15 cellular contexts compared by ENCODE assay signal in genomic region chr15:95868450-95868849, GRCh38.
A peak's percentile ranks its signal among the peaks of the same experiment; 100 is the strongest.
DNase-seq lines count a peak whose midpoint lies in the region; ATAC-seq and TF ChIP-seq lines count a peak whose summit lies in the region.
"Had no signal": no experiment of that assay in that cellular context is flagged by ENCODE, and none has a peak within 500 bp of the region (broad histone marks: within the 10 kb centered on the region; RNA-seq: fewer than 3 reads in every experiment).

No MANE protein-coding gene starts in this region.

- H3K36me3 ChIP-seq in MG63: no peaks in the 10 kb centered on the region
- H3K36me3 ChIP-seq: SJCRH30 had no signal

- peaks cover 31% of the 10 kb centered on the region for H3K27me3 Mint-ChIP-seq in activated naive CD8-positive, alpha-beta T cell treated with anti-CD3 and anti-CD28 coated beads, Interleukin-2, amount 10 ng/mL, durations not matched to agents 7 days and 5 days
- H3K27me3 Mint-ChIP-seq in activated naive CD8-positive, alpha-beta T cell treated with anti-CD3 and anti-CD28 coated beads, Interleukin-2, amount 50 U/mL, for 24 hours: peaks cover 3% of the 10 kb centered on the region
- H3K27me3 Mint-ChIP-seq in type B pancreatic cell: no peaks in the 10 kb centered on the region
- peaks cover 0 to 25% (median 1%) of the 10 kb centered on the region in 5 donors for H3K27me3 Mint-ChIP-seq in naive thymus-derived CD8-positive, alpha-beta T cell

- no peaks in the 10 kb centered on the region for H3K9me3 ChIP-seq in MG63
- H3K9me3 ChIP-seq: SJCRH30 had no signal

- peak overlapping the region; percentile 68 for H3K27ac Mint-ChIP-seq in activated naive CD8-positive, alpha-beta T cell treated with anti-CD3 and anti-CD28 coated beads, Interleukin-2, amount 10 ng/mL, durations not matched to agents 7 days and 5 days
- no peak overlapping the region for H3K27ac Mint-ChIP-seq in activated naive CD8-positive, alpha-beta T cell treated with anti-CD3 and anti-CD28 coated beads, Interleukin-2, amount 50 U/mL, for 24 hours
- peak overlapping the region; percentile 42 for H3K27ac Mint-ChIP-seq in type B pancreatic cell
- H3K27ac Mint-ChIP-seq in naive thymus-derived CD8-positive, alpha-beta T cell: peak overlapping the region in 1 of 10 donors; percentile 78
- H3K27ac Mint-ChIP-seq: H9 had no signal

- CTCF ChIA-PET in HEK293T (lab: Yijun Ruan, JAX): no interaction called here

- H3K27me3 ChIP-seq in MG63: no peaks in the 10 kb centered on the region
- H3K27me3 ChIP-seq: SJCRH30 had no signal

- peaks cover 11% of the 10 kb centered on the region for H3K36me3 Mint-ChIP-seq in activated naive CD8-positive, alpha-beta T cell treated with anti-CD3 and anti-CD28 coated beads, Interleukin-2, amount 10 ng/mL, durations not matched to agents 7 days and 5 days
- no peaks in the 10 kb centered on the region for H3K36me3 Mint-ChIP-seq in activated naive CD8-positive, alpha-beta T cell treated with anti-CD3 and anti-CD28 coated beads, Interleukin-2, amount 50 U/mL, for 24 hours (ENCODE audit: low read depth)
- peaks cover 5% of the 10 kb centered on the region for H3K36me3 Mint-ChIP-seq in type B pancreatic cell
- no peaks in the 10 kb centered on the region for H3K36me3 Mint-ChIP-seq in naive thymus-derived CD8-positive, alpha-beta T cell

- H3K4me3 Mint-ChIP-seq in activated naive CD8-positive, alpha-beta T cell treated with anti-CD3 and anti-CD28 coated beads, Interleukin-2, amount 10 ng/mL, durations not matched to agents 7 days and 5 days: peak overlapping the region; percentile 45
- no peak overlapping the region for H3K4me3 Mint-ChIP-seq in activated naive CD8-positive, alpha-beta T cell treated with anti-CD3 and anti-CD28 coated beads, Interleukin-2, amount 50 U/mL, for 24 hours
- H3K4me3 Mint-ChIP-seq in type B pancreatic cell: peak overlapping the region; percentile 59
- peak overlapping the region in 3 of 10 donors; percentile 0 to 66 (median 37) for H3K4me3 Mint-ChIP-seq in naive thymus-derived CD8-positive, alpha-beta T cell
- H3K4me3 Mint-ChIP-seq: H9 had no signal

- DNase-seq in activated naive CD8-positive, alpha-beta T cell treated with anti-CD3 and anti-CD28 coated beads, Interleukin-2, amount 10 ng/mL, durations not matched to agents 7 days and 5 days: no peak
- no peak for DNase-seq in activated naive CD8-positive, alpha-beta T cell treated with anti-CD3 and anti-CD28 coated beads, Interleukin-2, amount 50 U/mL, for 24 hours
- peak; percentile 20 for DNase-seq in HEK293T (ENCODE audit: extremely low spot score)
- peak; percentile 90 for DNase-seq in left kidney (ENCODE audit: low read depth, low spot score)
- no peak for DNase-seq in type B pancreatic cell (ENCODE audit: extremely low spot score, unreplicated experiment)
- no peak for DNase-seq in NCI-H2107 (lab: John Stamatoyannopoulos, UW)
- DNase-seq in MG63: no peak
- no peak for DNase-seq in naive thymus-derived CD8-positive, alpha-beta T cell
- DNase-seq: Calu3, H9, NCI-H1436 treated with DMSO at 0.1 percent for 48 hours, NCI-H2029 treated with DMSO at 0.1 percent for 48 hours, NCI-H774, PC-3, SJCRH30 had no signal

- H3K9me3 Mint-ChIP-seq in activated naive CD8-positive, alpha-beta T cell treated with anti-CD3 and anti-CD28 coated beads, Interleukin-2, amount 10 ng/mL, durations not matched to agents 7 days and 5 days: peaks cover 2% of the 10 kb centered on the region
- no peaks in the 10 kb centered on the region for H3K9me3 Mint-ChIP-seq in activated naive CD8-positive, alpha-beta T cell treated with anti-CD3 and anti-CD28 coated beads, Interleukin-2, amount 50 U/mL, for 24 hours
- peaks cover 4% of the 10 kb centered on the region for H3K9me3 Mint-ChIP-seq in type B pancreatic cell
- H3K9me3 Mint-ChIP-seq in naive thymus-derived CD8-positive, alpha-beta T cell: no peaks in the 10 kb centered on the region
- H3K9me3 Mint-ChIP-seq: H9 had no signal

- peaks cover 51% of the 10 kb centered on the region for H3K4me1 Mint-ChIP-seq in activated naive CD8-positive, alpha-beta T cell treated with anti-CD3 and anti-CD28 coated beads, Interleukin-2, amount 10 ng/mL, durations not matched to agents 7 days and 5 days
- H3K4me1 Mint-ChIP-seq in activated naive CD8-positive, alpha-beta T cell treated with anti-CD3 and anti-CD28 coated beads, Interleukin-2, amount 50 U/mL, for 24 hours: peaks cover 13% of the 10 kb centered on the region
- H3K4me1 Mint-ChIP-seq in type B pancreatic cell (ENCODE audit: unreplicated experiment): peaks cover 27% of the 10 kb centered on the region
- H3K4me1 Mint-ChIP-seq in naive thymus-derived CD8-positive, alpha-beta T cell: peaks cover 0 to 36% (median 15%) of the 10 kb centered on the region in 4 donors

- TF ChIP-seq CTCF in type B pancreatic cell (conservative IDR thresholded peaks at IDR 0.05): no peak

- no peak for ATAC-seq in activated naive CD8-positive, alpha-beta T cell treated with anti-CD3 and anti-CD28 coated beads, Interleukin-2, amount 10 ng/mL, durations not matched to agents 7 days and 5 days (ENCODE audit: low read depth)
- no peak for ATAC-seq in activated naive CD8-positive, alpha-beta T cell treated with anti-CD3 and anti-CD28 coated beads, Interleukin-2, amount 50 U/mL, for 24 hours
- ATAC-seq in naive thymus-derived CD8-positive, alpha-beta T cell: no peak
- ATAC-seq: PC-3 had no signal

- POLR2A ChIA-PET in activated naive CD8-positive, alpha-beta T cell treated with anti-CD3 and anti-CD28 coated beads, Interleukin-2, amount 10 ng/mL, durations not matched to agents 7 days and 5 days (lab: Charles Lee): interaction anchor here (1.0 kb wide), 1 partner anchor 29 kb away, joined by 3 read pairs; no protein-coding TSS in a partner anchor
- POLR2A ChIA-PET in HEK293T (lab: Yijun Ruan, JAX): no interaction called here
- POLR2A ChIA-PET in naive thymus-derived CD8-positive, alpha-beta T cell (lab: Charles Lee): no interaction called here

- H3K4me3 ChIP-seq in MG63: no peak overlapping the region
- H3K4me3 ChIP-seq: SJCRH30 had no signal

TF ChIP-seq in HEK293T, 16 proteins besides CTCF, POLR2A, EP300 and RAD21:
- no peak for TF ChIP-seq L3MBTL2 (conservative IDR thresholded peaks at IDR 0.05)
- peak; percentile 57 for TF ChIP-seq PKNOX1 (IDR thresholded peaks at IDR 0.05)

Comparison
In these comparisons a context has a peak if more than half of its experiments do, and no peak if none do; other contexts are left out.
1. DNase-seq: peak in HEK293T (single experiment) and left kidney (single experiment); none in activated naive CD8-positive, alpha-beta T cell treated with anti-CD3 and anti-CD28 coated beads, Interleukin-2, amount 10 ng/mL, durations not matched to agents 7 days and 5 days (single experiment), activated naive CD8-positive, alpha-beta T cell treated with anti-CD3 and anti-CD28 coated beads, Interleukin-2, amount 50 U/mL, for 24 hours (single experiment), type B pancreatic cell (single experiment), NCI-H2107 (single experiment), MG63 (single experiment) and naive thymus-derived CD8-positive, alpha-beta T cell (0 of 10).